In the genomic region with DNA sequence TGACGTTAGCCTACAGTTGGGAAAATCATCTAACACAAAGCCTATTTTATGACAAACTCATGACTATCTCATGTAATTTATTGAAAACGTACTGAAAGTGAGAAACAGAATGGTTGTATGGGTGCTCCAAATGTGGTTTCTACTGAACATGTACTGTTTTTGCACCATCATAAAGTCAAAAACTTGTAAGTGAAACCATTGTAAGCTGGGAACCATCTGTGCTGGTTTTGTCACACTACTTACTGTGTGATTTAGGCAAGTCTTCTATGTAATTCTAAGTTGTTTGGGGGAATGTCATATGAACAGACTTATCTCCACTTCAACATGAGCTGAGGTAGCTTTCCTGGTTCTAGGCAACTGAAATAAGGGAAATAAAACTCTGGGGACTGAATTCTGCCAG, we compare ENCODE assay signal across 31 cellular contexts.
"Had no signal": no experiment of that assay in that cellular context is flagged by ENCODE, and none has a peak within 500 bp of the region (broad histone marks: within the 10 kb centered on the region; RNA-seq: fewer than 3 reads in every experiment).

No MANE protein-coding gene starts in this region.

- H3K27me3 ChIP-seq: adrenal gland, body of pancreas, esophagus muscularis mucosa, gastrocnemius medialis, heart right ventricle, hepatocyte had no signal

- H3K36me3 ChIP-seq: adrenal gland, esophagus muscularis mucosa, gastrocnemius medialis, heart right ventricle, WERI-Rb-1 had no signal

- ATAC-seq: activated CD4-positive, CD25-positive, alpha-beta regulatory T cell treated with anti-CD3 and anti-CD28 coated beads, Interleukin-2, amount 50 U/mL, for 24 hours; activated CD8-positive, alpha-beta T cell treated with anti-CD3 and anti-CD28 coated beads for 36 hours; activated naive CD8-positive, alpha-beta T cell treated with anti-CD3 and anti-CD28 coated beads, Interleukin-2, amount 50 U/mL, for 24 hours; activated T-cell treated with anti-CD3 and anti-CD28 coated beads, Interleukin-2, amount 50 U/mL, for 4 hours; activated T-helper 17 cell treated with anti-CD3 and anti-CD28 coated beads, Interleukin-2, amount 50 U/mL, for 72 hours; body of pancreas; effector memory CD8-positive, alpha-beta T cell; foreskin keratinocyte; gastrocnemius medialis; heart right ventricle had no signal

- H3K4me2 ChIP-seq: hepatocyte had no signal

- H3K36me3 Mint-ChIP-seq: activated naive CD4-positive, alpha-beta T cell treated with anti-CD3 and anti-CD28 coated beads, Interleukin-2, amount 50 U/mL, for 24 hours; activated naive CD8-positive, alpha-beta T cell treated with anti-CD3 and anti-CD28 coated beads for 36 hours had no signal

- H3K9me3 ChIP-seq: adrenal gland, body of pancreas, esophagus muscularis mucosa, gastrocnemius medialis, heart right ventricle had no signal

- H3K4me3 ChIP-seq: adrenal gland, body of pancreas, esophagus muscularis mucosa, gastrocnemius medialis, heart right ventricle, hepatocyte had no signal

- H3K4me3 Mint-ChIP-seq: activated B cell treated with CpG ODN at 0.5 μM for 24 hours; activated CD8-positive, alpha-beta T cell treated with anti-CD3 and anti-CD28 coated beads for 36 hours; activated naive CD4-positive, alpha-beta T cell treated with anti-CD3 and anti-CD28 coated beads for 36 hours; activated naive CD4-positive, alpha-beta T cell treated with anti-CD3 and anti-CD28 coated beads, Interleukin-2, amount 50 U/mL, for 24 hours; activated naive CD8-positive, alpha-beta T cell treated with anti-CD3 and anti-CD28 coated beads for 36 hours; activated naive CD8-positive, alpha-beta T cell treated with anti-CD3 and anti-CD28 coated beads, Interleukin-2, amount 50 U/mL, for 24 hours; activated T-cell treated with anti-CD3 and anti-CD28 coated beads, Interleukin-2, amount 50 U/mL, for 4 hours; activated T-helper 17 cell treated with anti-CD3 and anti-CD28 coated beads, Interleukin-2, amount 50 U/mL, for 72 hours; effector memory CD8-positive, alpha-beta T cell; T-helper 2 cell treated with Interferon-gamma antibody and Interleukin-4, amounts not matched to agents 5 μg/mL and 100 μg/mL, for 36 hours had no signal

- H3K4me1 ChIP-seq: body of pancreas, foreskin keratinocyte had no signal

- H3K9me3 Mint-ChIP-seq: activated B cell treated with CpG ODN at 0.5 μM for 24 hours; activated CD8-positive, alpha-beta T cell treated with anti-CD3 and anti-CD28 coated beads for 36 hours; activated naive CD4-positive, alpha-beta T cell treated with anti-CD3 and anti-CD28 coated beads for 36 hours; activated naive CD4-positive, alpha-beta T cell treated with anti-CD3 and anti-CD28 coated beads, Interleukin-2, amount 50 U/mL, for 24 hours; activated naive CD8-positive, alpha-beta T cell treated with anti-CD3 and anti-CD28 coated beads for 36 hours; activated naive CD8-positive, alpha-beta T cell treated with anti-CD3 and anti-CD28 coated beads, Interleukin-2, amount 50 U/mL, for 24 hours; activated T-cell treated with anti-CD3 and anti-CD28 coated beads, Interleukin-2, amount 50 U/mL, for 4 hours; activated T-helper 17 cell treated with anti-CD3 and anti-CD28 coated beads, Interleukin-2, amount 50 U/mL, for 72 hours; effector memory CD8-positive, alpha-beta T cell; T-helper 2 cell treated with Interferon-gamma antibody and Interleukin-4, amounts not matched to agents 5 μg/mL and 100 μg/mL, for 36 hours had no signal

- H3K27ac ChIP-seq: adrenal gland, body of pancreas, esophagus muscularis mucosa, foreskin keratinocyte, gastrocnemius medialis, heart right ventricle, hepatocyte, WERI-Rb-1 had no signal

- H3K27ac Mint-ChIP-seq: activated B cell treated with CpG ODN at 0.5 μM for 24 hours; activated CD8-positive, alpha-beta T cell treated with anti-CD3 and anti-CD28 coated beads for 36 hours; activated naive CD4-positive, alpha-beta T cell treated with anti-CD3 and anti-CD28 coated beads for 36 hours; activated naive CD4-positive, alpha-beta T cell treated with anti-CD3 and anti-CD28 coated beads, Interleukin-2, amount 50 U/mL, for 24 hours; activated naive CD8-positive, alpha-beta T cell treated with anti-CD3 and anti-CD28 coated beads for 36 hours; activated naive CD8-positive, alpha-beta T cell treated with anti-CD3 and anti-CD28 coated beads, Interleukin-2, amount 50 U/mL, for 24 hours; activated T-helper 17 cell treated with anti-CD3 and anti-CD28 coated beads, Interleukin-2, amount 50 U/mL, for 72 hours; effector memory CD8-positive, alpha-beta T cell; T-helper 2 cell treated with Interferon-gamma antibody and Interleukin-4, amounts not matched to agents 5 μg/mL and 100 μg/mL, for 36 hours had no signal

- H2AFZ ChIP-seq: hepatocyte had no signal

- H3K79me2 ChIP-seq: hepatocyte had no signal

- H3K27me3 Mint-ChIP-seq: activated CD8-positive, alpha-beta T cell treated with anti-CD3 and anti-CD28 coated beads for 36 hours; activated naive CD4-positive, alpha-beta T cell treated with anti-CD3 and anti-CD28 coated beads, Interleukin-2, amount 50 U/mL, for 24 hours; activated naive CD8-positive, alpha-beta T cell treated with anti-CD3 and anti-CD28 coated beads for 36 hours; activated naive CD8-positive, alpha-beta T cell treated with anti-CD3 and anti-CD28 coated beads, Interleukin-2, amount 50 U/mL, for 24 hours; activated T-helper 17 cell treated with anti-CD3 and anti-CD28 coated beads, Interleukin-2, amount 50 U/mL, for 72 hours had no signal

- H3K4me1 Mint-ChIP-seq: activated B cell treated with CpG ODN at 0.5 μM for 24 hours; activated naive CD8-positive, alpha-beta T cell treated with anti-CD3 and anti-CD28 coated beads for 36 hours; activated naive CD8-positive, alpha-beta T cell treated with anti-CD3 and anti-CD28 coated beads, Interleukin-2, amount 50 U/mL, for 24 hours; activated T-helper 17 cell treated with anti-CD3 and anti-CD28 coated beads, Interleukin-2, amount 50 U/mL, for 72 hours had no signal

- DNase-seq: activated B cell treated with CpG ODN at 0.5 μM for 24 hours; activated CD4-positive, alpha-beta T cell treated with anti-CD3 and anti-CD28 coated beads for 48 hours; activated CD4-positive, alpha-beta T cell treated with anti-CD3 and anti-CD28 coated beads, Interleukin-2, amount 50 U/mL, for 1 hour; activated CD4-positive, alpha-beta T cell treated with anti-CD3 and anti-CD28 coated beads, Interleukin-2, amount 50 U/mL, for 48 hours; activated CD8-positive, alpha-beta memory T cell treated with anti-CD3 and anti-CD28 coated beads for 24 hours; activated CD8-positive, alpha-beta T cell treated with anti-CD3 and anti-CD28 coated beads for 36 hours; activated effector memory CD4-positive, alpha-beta T cell treated with Interleukin-2 at 50 U/mL for 16 hours; activated naive CD4-positive, alpha-beta T cell treated with anti-CD3 and anti-CD28 coated beads for 36 hours; activated naive CD8-positive, alpha-beta T cell treated with anti-CD3 and anti-CD28 coated beads for 36 hours; activated naive CD8-positive, alpha-beta T cell treated with anti-CD3 and anti-CD28 coated beads, Interleukin-2, amount 50 U/mL, for 24 hours; activated T-cell treated with anti-CD3 and anti-CD28 coated beads, Interleukin-2, amount 50 U/mL, for 4 hours; amygdala; body of pancreas; caudate nucleus; cortex of kidney; dermis blood vessel endothelial cell; effector CD4-positive, alpha-beta T cell; effector memory CD8-positive, alpha-beta T cell; erythroblast; foreskin keratinocyte; gastrocnemius medialis; heart right ventricle; T1000; WERI-Rb-1 had no signal
